8 cellular contexts compared by ENCODE assay signal in the genomic region with DNA sequence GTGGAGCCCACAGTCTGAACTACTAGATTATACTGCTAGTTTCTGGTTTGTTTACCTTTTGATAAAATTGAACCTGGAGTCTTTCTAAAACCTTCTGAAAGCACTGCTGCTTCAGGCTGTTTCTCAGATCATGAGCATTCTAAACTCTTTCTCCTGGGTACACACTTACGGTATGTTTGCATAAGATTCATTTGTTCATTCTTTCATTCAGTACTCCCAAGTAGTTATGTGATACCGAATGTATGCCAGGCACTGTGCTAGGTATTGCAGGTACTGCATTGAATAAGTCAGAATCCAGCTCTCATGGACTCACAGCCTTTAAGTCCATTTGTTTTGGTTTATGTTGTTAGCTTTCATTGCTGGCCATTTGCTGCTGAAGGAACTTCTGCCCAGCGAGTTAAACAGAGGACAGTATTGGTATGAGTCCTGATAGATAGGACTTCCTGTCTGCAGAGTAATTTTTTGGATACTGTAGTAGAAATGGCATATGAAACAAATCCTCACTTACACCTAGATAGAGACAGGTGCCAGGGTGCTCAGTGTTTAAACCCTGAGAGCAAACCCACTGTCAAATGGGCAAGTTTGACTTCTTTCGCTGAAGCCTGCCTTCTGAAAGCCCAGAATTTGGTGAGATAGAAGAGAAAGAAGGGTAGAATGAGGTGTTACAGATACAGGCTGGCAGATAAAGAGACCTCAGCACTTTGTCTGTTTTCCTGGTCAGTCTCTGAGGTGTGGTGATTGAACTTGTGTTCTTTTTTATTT. TPM values are rescaled to one million over a fixed set of nuclear protein-coding genes. Genes with fewer than 3 reads are reported as not detected.
DNase-seq lines count a peak whose midpoint lies in the region; ATAC-seq and TF ChIP-seq lines count a peak whose summit lies in the region.

No MANE protein-coding gene starts in this region.

- H3K36me3 ChIP-seq in GM06990 (ENCODE audit: control insufficient read depth, insufficient read depth, low read length) (peaks cover 2% of the 10 kb centered on the region; the same call in 1 of the 2 replicates), Panc1 (ENCODE audit: control insufficient read depth, insufficient read depth, low read length) (no peaks in the 10 kb centered on the region; the same call in 1 of the 2 replicates), rectal smooth muscle tissue (ENCODE audit: control insufficient read depth, insufficient read depth, low read length) (no peaks in the 10 kb centered on the region), brain microvascular endothelial cell (replicated peaks) (no peaks in the 10 kb centered on the region)

- peaks cover 5% of the 10 kb centered on the region; the same call in 1 of the 2 replicates for H3K4me1 ChIP-seq in Panc1 (ENCODE audit: control insufficient read depth, insufficient read depth, low read length)
- peaks cover 42% of the 10 kb centered on the region for H3K4me1 ChIP-seq in rectal smooth muscle tissue (ENCODE audit: control insufficient read depth, insufficient read depth, low read length)

- CTCF ChIA-PET in Panc1 (lab: Charles Lee), result no interaction called here

- H3K4me3 ChIP-seq in GM06990 (replicated peaks; ENCODE audit: low read depth, low read length) (peak overlapping the region; percentile 88), Panc1 (ENCODE audit: low read depth in 2 of 2, low read length in 2 of 2) (no peak overlapping the region), epithelial cell of proximal tubule (ENCODE audit: low read depth, low read length) (peak overlapping the region; percentile 75), rectal smooth muscle tissue (ENCODE audit: low read length) (peak overlapping the region; percentile 81), brain microvascular endothelial cell (ENCODE audit: low read depth, low read length) (no peak overlapping the region)

- DNase-seq in GM06990 (ENCODE audit: extremely low read depth, insufficient read length), result no peak
- DNase-seq in Panc1 (ENCODE audit: low read depth, low spot score), result no peak
- DNase-seq in epithelial cell of proximal tubule (ENCODE audit: low read depth), result no peak
- DNase-seq in stimulated activated CD4-positive, alpha-beta T cell treated with anti-CD3 and anti-CD28 coated beads, Interleukin-12 subunit alpha, Interleukin-12 subunit beta, amount 100 ng/mL, for 4 hours, result no peak
- no peak for DNase-seq in brain microvascular endothelial cell
- DNase-seq in HT-29 (ENCODE audit: low spot score), result no peak
- no peak for DNase-seq in SIG-M5 treated with dmso at 0.1 percent for 504 hours (lab: John Stamatoyannopoulos, UW; ENCODE audit: unreplicated experiment)

- in situ Hi-C loops in Panc1 (cut with HindIII; ENCODE audit: low pct_unique_long_range_greater_than_20kb, low sequenced_read_pairs), result no loop called here
- in situ Hi-C loops in brain microvascular endothelial cell (cut with HindIII; ENCODE audit: low pct_ligation_motif_present, low sequenced_read_pairs), result no loop called here

- no peaks in the 10 kb centered on the region for H3K9me3 ChIP-seq in Panc1 (ENCODE audit: control insufficient read depth, insufficient read depth, low read depth, low read length)

- H3K9ac ChIP-seq in rectal smooth muscle tissue (ENCODE audit: low read length), result no peak overlapping the region

- intact Hi-C loops in Panc1 (cut with micrococcal nuclease; ENCODE audit: unreplicated experiment), result no loop called here

- no peak for TF ChIP-seq CTCF in GM06990 (IDR thresholded peaks at IDR 0.05; ENCODE audit: insufficient read depth, low read length, poor library complexity, severe bottlenecking)
- no peak for TF ChIP-seq CTCF in Panc1 (IDR thresholded peaks at IDR 0.05)
- TF ChIP-seq CTCF in epithelial cell of proximal tubule (conservative IDR thresholded peaks at IDR 0.05; ENCODE audit: low read depth, low read length), result no peak
- no peak for TF ChIP-seq CTCF in brain microvascular endothelial cell (IDR thresholded peaks at IDR 0.05; ENCODE audit: low read depth, low read length, missing control alignments)

- no peak for ATAC-seq in Panc1

- BruUV-seq in Panc1 (replicated peaks; lab: Mats Ljungman, UMichigan), result TSS peak; percentile 59

- POLR2A ChIA-PET in Panc1 (lab: Charles Lee), result interaction anchor here (0.6 kb wide), 1 partner anchor 897 kb away, joined by 6 read pairs; no protein-coding TSS in a partner anchor

- H3K27ac ChIP-seq in Panc1 (ENCODE audit: low read length), result no peak overlapping the region
- peak overlapping the region; percentile 93 for H3K27ac ChIP-seq in rectal smooth muscle tissue (ENCODE audit: low read depth, low read length)
- no peak overlapping the region for H3K27ac ChIP-seq in brain microvascular endothelial cell

- H3K27me3 ChIP-seq in GM06990 (replicated peaks; ENCODE audit: control insufficient read depth, insufficient read depth, low read length), result no peaks in the 10 kb centered on the region
- no peaks in the 10 kb centered on the region for H3K27me3 ChIP-seq in Panc1 (ENCODE audit: control insufficient read depth, insufficient read depth, low read length)
- H3K27me3 ChIP-seq in rectal smooth muscle tissue (ENCODE audit: control insufficient read depth, insufficient read depth, low read length), result no peaks in the 10 kb centered on the region
- H3K27me3 ChIP-seq in brain microvascular endothelial cell (replicated peaks), result no peaks in the 10 kb centered on the region

RNA-seq across cellular contexts. Expression of gene SUSD6, which starts 2.1 kb away (rescaled TPM):
- total RNA-seq in Panc1 (2021; ENCODE audit: unreplicated experiment), result 10.9 TPM
- 6.0 TPM for polyA plus RNA-seq in Panc1 (2012; ENCODE audit: insufficient read length)
- total RNA-seq in epithelial cell of proximal tubule, result 6.2 and 7.5 TPM in 2 replicates
- total RNA-seq in HT-29 (2014; rRNA removed; shearing (Covaris generic)), result 6.1 and 10.9 TPM in 2 replicates

RNA-seq across cellular contexts. Expression of gene CCDC177, which starts 38.8 kb away (rescaled TPM):
- total RNA-seq in Panc1 (2021; ENCODE audit: unreplicated experiment) (not detected), epithelial cell of proximal tubule (not detected in 2 replicates)
- polyA plus RNA-seq in Panc1 (2012; ENCODE audit: insufficient read length), result not detected
- total RNA-seq in HT-29 (2014; rRNA removed; shearing (Covaris generic)), result not detected in 2 replicates

Comparison
In these comparisons a context has a peak if more than half of its experiments do, and no peak if none do; other contexts are left out.
1. H3K4me3 ChIP-seq: peak in GM06990 (single experiment), epithelial cell of proximal tubule (single experiment) and rectal smooth muscle tissue (single experiment); none in Panc1 (0 of 2) and brain microvascular endothelial cell (single experiment).